In the genomic region with DNA sequence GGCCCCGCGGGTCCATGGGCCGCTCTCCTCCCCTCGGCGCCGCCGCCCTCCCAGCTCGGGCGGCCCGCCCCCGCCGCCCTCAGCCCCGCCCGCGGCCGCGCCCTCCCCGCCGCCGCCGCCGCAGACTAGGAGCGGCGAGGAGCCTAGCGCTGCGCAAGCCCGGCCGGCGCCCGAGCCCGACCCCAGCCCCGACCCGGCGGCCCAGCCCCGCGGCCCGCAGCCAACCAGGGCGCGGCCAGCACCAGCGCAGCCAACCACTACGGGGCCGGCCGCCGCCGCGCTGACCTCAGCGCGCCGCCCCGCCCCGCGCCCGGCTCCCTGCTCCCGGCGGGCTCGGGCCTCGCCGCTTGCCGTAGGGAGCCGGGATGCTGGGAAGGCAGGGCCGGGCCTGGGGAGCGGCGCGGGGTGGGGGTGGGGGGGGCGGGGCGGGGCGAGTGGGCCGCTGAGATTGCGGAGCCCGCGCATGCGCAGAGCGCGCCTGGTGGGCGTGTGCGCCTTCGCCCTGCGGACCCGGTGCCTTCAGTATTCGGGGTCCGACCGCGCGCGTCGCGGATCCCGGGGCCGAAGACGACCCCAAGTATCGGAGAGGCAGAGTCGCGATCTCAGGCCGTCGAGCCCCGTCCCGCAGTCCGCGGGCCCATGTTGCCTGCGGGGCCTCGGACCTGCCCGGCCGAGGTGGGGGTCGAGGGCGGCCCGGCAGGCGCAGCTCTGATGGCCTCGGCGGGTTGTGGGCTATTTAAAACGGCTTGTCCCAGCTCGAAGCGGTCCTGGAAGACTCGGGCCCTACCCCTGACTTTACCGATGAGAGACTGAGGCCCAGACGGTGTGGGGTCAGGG, we compare ENCODE assay signal across 1 cellular context.
TF ChIP-seq lines count a peak whose summit lies in the region.

A gene with protein sequence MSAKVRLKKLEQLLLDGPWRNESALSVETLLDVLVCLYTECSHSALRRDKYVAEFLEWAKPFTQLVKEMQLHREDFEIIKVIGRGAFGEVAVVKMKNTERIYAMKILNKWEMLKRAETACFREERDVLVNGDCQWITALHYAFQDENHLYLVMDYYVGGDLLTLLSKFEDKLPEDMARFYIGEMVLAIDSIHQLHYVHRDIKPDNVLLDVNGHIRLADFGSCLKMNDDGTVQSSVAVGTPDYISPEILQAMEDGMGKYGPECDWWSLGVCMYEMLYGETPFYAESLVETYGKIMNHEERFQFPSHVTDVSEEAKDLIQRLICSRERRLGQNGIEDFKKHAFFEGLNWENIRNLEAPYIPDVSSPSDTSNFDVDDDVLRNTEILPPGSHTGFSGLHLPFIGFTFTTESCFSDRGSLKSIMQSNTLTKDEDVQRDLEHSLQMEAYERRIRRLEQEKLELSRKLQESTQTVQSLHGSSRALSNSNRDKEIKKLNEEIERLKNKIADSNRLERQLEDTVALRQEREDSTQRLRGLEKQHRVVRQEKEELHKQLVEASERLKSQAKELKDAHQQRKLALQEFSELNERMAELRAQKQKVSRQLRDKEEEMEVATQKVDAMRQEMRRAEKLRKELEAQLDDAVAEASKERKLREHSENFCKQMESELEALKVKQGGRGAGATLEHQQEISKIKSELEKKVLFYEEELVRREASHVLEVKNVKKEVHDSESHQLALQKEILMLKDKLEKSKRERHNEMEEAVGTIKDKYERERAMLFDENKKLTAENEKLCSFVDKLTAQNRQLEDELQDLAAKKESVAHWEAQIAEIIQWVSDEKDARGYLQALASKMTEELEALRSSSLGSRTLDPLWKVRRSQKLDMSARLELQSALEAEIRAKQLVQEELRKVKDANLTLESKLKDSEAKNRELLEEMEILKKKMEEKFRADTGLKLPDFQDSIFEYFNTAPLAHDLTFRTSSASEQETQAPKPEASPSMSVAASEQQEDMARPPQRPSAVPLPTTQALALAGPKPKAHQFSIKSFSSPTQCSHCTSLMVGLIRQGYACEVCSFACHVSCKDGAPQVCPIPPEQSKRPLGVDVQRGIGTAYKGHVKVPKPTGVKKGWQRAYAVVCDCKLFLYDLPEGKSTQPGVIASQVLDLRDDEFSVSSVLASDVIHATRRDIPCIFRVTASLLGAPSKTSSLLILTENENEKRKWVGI (N-terminal part only) (minus strand): TSS at position 178 of the 837 bp plus-strand sequence. CDS start 376 bp downstream, outside the sequence.

TF ChIP-seq in HepG2, 621 proteins besides CTCF, POLR2A, EP300 and RAD21 (continued from another document and continues in another):
- TF ChIP-seq, protein P1, sequence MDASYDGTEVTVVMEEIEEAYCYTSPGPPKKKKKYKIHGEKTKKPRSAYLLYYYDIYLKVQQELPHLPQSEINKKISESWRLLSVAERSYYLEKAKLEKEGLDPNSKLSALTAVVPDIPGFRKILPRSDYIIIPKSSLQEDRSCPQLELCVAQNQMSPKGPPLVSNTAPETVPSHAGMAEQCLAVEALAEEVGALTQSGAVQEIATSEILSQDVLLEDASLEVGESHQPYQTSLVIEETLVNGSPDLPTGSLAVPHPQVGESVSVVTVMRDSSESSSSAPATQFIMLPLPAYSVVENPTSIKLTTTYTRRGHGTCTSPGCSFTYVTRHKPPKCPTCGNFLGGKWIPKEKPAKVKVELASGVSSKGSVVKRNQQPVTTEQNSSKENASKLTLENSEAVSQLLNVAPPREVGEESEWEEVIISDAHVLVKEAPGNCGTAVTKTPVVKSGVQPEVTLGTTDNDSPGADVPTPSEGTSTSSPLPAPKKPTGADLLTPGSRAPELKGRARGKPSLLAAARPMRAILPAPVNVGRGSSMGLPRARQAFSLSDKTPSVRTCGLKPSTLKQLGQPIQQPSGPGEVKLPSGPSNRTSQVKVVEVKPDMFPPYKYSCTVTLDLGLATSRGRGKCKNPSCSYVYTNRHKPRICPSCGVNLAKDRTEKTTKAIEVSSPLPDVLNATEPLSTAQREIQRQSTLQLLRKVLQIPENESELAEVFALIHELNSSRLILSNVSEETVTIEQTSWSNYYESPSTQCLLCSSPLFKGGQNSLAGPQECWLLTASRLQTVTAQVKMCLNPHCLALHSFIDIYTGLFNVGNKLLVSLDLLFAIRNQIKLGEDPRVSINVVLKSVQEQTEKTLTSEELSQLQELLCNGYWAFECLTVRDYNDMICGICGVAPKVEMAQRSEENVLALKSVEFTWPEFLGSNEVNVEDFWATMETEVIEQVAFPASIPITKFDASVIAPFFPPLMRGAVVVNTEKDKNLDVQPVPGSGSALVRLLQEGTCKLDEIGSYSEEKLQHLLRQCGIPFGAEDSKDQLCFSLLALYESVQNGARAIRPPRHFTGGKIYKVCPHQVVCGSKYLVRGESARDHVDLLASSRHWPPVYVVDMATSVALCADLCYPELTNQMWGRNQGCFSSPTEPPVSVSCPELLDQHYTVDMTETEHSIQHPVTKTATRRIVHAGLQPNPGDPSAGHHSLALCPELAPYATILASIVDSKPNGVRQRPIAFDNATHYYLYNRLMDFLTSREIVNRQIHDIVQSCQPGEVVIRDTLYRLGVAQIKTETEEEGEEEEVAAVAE (CRISPR knock-in tag; IDR thresholded peaks at IDR 0.05; ENCODE audit: borderline replicate concordance) = no peak
- no peak for TF ChIP-seq PAF1 (CRISPR knock-in tag; IDR thresholded peaks at IDR 0.05)
- TF ChIP-seq ATM (IDR thresholded peaks at IDR 0.05; ENCODE audit: borderline replicate concordance) = no peak
- TF ChIP-seq YEATS2 (CRISPR knock-in tag; IDR thresholded peaks at IDR 0.05; ENCODE audit: borderline replicate concordance) = 0 out of 2 replicates have a peak, but pooled peaks have one; percentile 22
- no peak for TF ChIP-seq ZNF549 (CRISPR knock-in tag; IDR thresholded peaks at IDR 0.05)
- TF ChIP-seq, protein P2, sequence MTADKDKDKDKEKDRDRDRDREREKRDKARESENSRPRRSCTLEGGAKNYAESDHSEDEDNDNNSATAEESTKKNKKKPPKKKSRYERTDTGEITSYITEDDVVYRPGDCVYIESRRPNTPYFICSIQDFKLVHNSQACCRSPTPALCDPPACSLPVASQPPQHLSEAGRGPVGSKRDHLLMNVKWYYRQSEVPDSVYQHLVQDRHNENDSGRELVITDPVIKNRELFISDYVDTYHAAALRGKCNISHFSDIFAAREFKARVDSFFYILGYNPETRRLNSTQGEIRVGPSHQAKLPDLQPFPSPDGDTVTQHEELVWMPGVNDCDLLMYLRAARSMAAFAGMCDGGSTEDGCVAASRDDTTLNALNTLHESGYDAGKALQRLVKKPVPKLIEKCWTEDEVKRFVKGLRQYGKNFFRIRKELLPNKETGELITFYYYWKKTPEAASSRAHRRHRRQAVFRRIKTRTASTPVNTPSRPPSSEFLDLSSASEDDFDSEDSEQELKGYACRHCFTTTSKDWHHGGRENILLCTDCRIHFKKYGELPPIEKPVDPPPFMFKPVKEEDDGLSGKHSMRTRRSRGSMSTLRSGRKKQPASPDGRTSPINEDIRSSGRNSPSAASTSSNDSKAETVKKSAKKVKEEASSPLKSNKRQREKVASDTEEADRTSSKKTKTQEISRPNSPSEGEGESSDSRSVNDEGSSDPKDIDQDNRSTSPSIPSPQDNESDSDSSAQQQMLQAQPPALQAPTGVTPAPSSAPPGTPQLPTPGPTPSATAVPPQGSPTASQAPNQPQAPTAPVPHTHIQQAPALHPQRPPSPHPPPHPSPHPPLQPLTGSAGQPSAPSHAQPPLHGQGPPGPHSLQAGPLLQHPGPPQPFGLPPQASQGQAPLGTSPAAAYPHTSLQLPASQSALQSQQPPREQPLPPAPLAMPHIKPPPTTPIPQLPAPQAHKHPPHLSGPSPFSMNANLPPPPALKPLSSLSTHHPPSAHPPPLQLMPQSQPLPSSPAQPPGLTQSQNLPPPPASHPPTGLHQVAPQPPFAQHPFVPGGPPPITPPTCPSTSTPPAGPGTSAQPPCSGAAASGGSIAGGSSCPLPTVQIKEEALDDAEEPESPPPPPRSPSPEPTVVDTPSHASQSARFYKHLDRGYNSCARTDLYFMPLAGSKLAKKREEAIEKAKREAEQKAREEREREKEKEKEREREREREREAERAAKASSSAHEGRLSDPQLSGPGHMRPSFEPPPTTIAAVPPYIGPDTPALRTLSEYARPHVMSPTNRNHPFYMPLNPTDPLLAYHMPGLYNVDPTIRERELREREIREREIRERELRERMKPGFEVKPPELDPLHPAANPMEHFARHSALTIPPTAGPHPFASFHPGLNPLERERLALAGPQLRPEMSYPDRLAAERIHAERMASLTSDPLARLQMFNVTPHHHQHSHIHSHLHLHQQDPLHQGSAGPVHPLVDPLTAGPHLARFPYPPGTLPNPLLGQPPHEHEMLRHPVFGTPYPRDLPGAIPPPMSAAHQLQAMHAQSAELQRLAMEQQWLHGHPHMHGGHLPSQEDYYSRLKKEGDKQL (CRISPR knock-in tag; IDR thresholded peaks at IDR 0.05; ENCODE audit: low read depth) = no peak
- no peak for TF ChIP-seq ZNF138 (CRISPR knock-in tag; IDR thresholded peaks at IDR 0.05; ENCODE audit: low read depth)
- no peak for TF ChIP-seq ZNF12 (CRISPR knock-in tag; IDR thresholded peaks at IDR 0.05)
- no peak for TF ChIP-seq NPAS2 (CRISPR knock-in tag; IDR thresholded peaks at IDR 0.05; ENCODE audit: borderline replicate concordance)
- peak; percentile 44; the same call in 1 of the 2 replicates for TF ChIP-seq KMT2B (CRISPR knock-in tag; IDR thresholded peaks at IDR 0.05)
- no peak for TF ChIP-seq ZNF101 (CRISPR knock-in tag; IDR thresholded peaks at IDR 0.05; ENCODE audit: borderline replicate concordance, low read depth)
- no peak for TF ChIP-seq ZSCAN31 (CRISPR knock-in tag; IDR thresholded peaks at IDR 0.05; ENCODE audit: low read depth)
- TF ChIP-seq U2AF1 (optimal IDR thresholded peaks at IDR 0.05; ENCODE audit: low read depth, low read length) = no peak
- no peak for TF ChIP-seq ZNF713 (CRISPR knock-in tag; IDR thresholded peaks at IDR 0.05)
- no peak for TF ChIP-seq ZNF230 (CRISPR knock-in tag; IDR thresholded peaks at IDR 0.05)
- TF ChIP-seq ZNF83 (CRISPR knock-in tag; IDR thresholded peaks at IDR 0.05; ENCODE audit: borderline replicate concordance) = peak; percentile 81; the same call in 1 of the 2 replicates
- TF ChIP-seq, protein P3, sequence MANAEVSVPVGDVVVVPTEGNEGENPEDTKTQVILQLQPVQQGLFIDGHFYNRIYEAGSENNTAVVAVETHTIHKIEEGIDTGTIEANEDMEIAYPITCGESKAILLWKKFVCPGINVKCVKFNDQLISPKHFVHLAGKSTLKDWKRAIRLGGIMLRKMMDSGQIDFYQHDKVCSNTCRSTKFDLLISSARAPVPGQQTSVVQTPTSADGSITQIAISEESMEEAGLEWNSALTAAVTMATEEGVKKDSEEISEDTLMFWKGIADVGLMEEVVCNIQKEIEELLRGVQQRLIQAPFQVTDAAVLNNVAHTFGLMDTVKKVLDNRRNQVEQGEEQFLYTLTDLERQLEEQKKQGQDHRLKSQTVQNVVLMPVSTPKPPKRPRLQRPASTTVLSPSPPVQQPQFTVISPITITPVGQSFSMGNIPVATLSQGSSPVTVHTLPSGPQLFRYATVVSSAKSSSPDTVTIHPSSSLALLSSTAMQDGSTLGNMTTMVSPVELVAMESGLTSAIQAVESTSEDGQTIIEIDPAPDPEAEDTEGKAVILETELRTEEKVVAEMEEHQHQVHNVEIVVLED (CRISPR knock-in tag; IDR thresholded peaks at IDR 0.05; ENCODE audit: borderline replicate concordance) = no peak; the same call in 1 of the 2 replicates
- no peak for TF ChIP-seq ZNF34 (CRISPR knock-in tag; IDR thresholded peaks at IDR 0.05; ENCODE audit: borderline replicate concordance)
- TF ChIP-seq, protein P4, sequence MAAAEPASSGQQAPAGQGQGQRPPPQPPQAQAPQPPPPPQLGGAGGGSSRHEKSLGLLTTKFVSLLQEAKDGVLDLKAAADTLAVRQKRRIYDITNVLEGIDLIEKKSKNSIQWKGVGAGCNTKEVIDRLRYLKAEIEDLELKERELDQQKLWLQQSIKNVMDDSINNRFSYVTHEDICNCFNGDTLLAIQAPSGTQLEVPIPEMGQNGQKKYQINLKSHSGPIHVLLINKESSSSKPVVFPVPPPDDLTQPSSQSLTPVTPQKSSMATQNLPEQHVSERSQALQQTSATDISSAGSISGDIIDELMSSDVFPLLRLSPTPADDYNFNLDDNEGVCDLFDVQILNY (CRISPR knock-in tag; conservative IDR thresholded peaks at IDR 0.05) = no peak
- TF ChIP-seq CHD2 (IDR thresholded peaks at IDR 0.05; ENCODE audit: low read depth, low read length) = no peak
- TF ChIP-seq MIER2 (CRISPR knock-in tag; IDR thresholded peaks at IDR 0.05) = no peak
- no peak for TF ChIP-seq ETV5 (CRISPR knock-in tag; IDR thresholded peaks at IDR 0.05; ENCODE audit: borderline replicate concordance)
- TF ChIP-seq GATA4 (IDR thresholded peaks at IDR 0.05; ENCODE audit: borderline replicate concordance, low read depth) = no peak
- TF ChIP-seq, protein P5, sequence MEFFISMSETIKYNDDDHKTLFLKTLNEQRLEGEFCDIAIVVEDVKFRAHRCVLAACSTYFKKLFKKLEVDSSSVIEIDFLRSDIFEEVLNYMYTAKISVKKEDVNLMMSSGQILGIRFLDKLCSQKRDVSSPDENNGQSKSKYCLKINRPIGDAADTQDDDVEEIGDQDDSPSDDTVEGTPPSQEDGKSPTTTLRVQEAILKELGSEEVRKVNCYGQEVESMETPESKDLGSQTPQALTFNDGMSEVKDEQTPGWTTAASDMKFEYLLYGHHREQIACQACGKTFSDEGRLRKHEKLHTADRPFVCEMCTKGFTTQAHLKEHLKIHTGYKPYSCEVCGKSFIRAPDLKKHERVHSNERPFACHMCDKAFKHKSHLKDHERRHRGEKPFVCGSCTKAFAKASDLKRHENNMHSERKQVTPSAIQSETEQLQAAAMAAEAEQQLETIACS (CRISPR knock-in tag; IDR thresholded peaks at IDR 0.05) = no peak
- no peak for TF ChIP-seq ZNF773 (CRISPR knock-in tag; IDR thresholded peaks at IDR 0.05; ENCODE audit: borderline replicate concordance)
- no peak for TF ChIP-seq ZNF282 (IDR thresholded peaks at IDR 0.05; ENCODE audit: partially characterized antibody)
- no peak for TF ChIP-seq FOXJ3 (CRISPR knock-in tag; IDR thresholded peaks at IDR 0.05; ENCODE audit: borderline replicate concordance)
- no peak for TF ChIP-seq ZNF180 (CRISPR knock-in tag; IDR thresholded peaks at IDR 0.05; ENCODE audit: borderline replicate concordance, low read depth)
- TF ChIP-seq, protein P6, sequence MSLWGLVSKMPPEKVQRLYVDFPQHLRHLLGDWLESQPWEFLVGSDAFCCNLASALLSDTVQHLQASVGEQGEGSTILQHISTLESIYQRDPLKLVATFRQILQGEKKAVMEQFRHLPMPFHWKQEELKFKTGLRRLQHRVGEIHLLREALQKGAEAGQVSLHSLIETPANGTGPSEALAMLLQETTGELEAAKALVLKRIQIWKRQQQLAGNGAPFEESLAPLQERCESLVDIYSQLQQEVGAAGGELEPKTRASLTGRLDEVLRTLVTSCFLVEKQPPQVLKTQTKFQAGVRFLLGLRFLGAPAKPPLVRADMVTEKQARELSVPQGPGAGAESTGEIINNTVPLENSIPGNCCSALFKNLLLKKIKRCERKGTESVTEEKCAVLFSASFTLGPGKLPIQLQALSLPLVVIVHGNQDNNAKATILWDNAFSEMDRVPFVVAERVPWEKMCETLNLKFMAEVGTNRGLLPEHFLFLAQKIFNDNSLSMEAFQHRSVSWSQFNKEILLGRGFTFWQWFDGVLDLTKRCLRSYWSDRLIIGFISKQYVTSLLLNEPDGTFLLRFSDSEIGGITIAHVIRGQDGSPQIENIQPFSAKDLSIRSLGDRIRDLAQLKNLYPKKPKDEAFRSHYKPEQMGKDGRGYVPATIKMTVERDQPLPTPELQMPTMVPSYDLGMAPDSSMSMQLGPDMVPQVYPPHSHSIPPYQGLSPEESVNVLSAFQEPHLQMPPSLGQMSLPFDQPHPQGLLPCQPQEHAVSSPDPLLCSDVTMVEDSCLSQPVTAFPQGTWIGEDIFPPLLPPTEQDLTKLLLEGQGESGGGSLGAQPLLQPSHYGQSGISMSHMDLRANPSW (CRISPR knock-in tag; IDR thresholded peaks at IDR 0.05; ENCODE audit: borderline replicate concordance) = no peak
- TF ChIP-seq, protein P7, sequence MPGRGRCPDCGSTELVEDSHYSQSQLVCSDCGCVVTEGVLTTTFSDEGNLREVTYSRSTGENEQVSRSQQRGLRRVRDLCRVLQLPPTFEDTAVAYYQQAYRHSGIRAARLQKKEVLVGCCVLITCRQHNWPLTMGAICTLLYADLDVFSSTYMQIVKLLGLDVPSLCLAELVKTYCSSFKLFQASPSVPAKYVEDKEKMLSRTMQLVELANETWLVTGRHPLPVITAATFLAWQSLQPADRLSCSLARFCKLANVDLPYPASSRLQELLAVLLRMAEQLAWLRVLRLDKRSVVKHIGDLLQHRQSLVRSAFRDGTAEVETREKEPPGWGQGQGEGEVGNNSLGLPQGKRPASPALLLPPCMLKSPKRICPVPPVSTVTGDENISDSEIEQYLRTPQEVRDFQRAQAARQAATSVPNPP (CRISPR knock-in tag; IDR thresholded peaks at IDR 0.05) = no peak
